ENCODE assay signal across 8 cellular contexts in genomic region chr14:50530794-50531193, GRCh38. TPM values are rescaled to one million over a fixed set of nuclear protein-coding genes. Genes with fewer than 3 reads are reported as not detected.
A peak's percentile ranks its signal among the peaks of the same experiment; 100 is the strongest.
DNase-seq lines count a peak whose midpoint lies in the region; ATAC-seq and TF ChIP-seq lines count a peak whose summit lies in the region.

No MANE protein-coding gene starts in this region.

- peaks cover 44% of the 10 kb centered on the region for H3K4me1 Mint-ChIP-seq in activated CD8-positive, alpha-beta T cell treated with anti-CD3 and anti-CD28 coated beads for 36 hours (ENCODE audit: low read depth)
- peaks cover 47 to 55% of the 10 kb centered on the region in 2 donors for H3K4me1 Mint-ChIP-seq in immature natural killer cell

- no peaks in the 10 kb centered on the region for H3K27me3 ChIP-seq in SK-N-SH (ENCODE audit: insufficient read depth)
- no peaks in the 10 kb centered on the region for H3K27me3 ChIP-seq in stomach smooth muscle (ENCODE audit: control insufficient read depth in 1 of 2, insufficient read depth in 2 of 2, low read length in 2 of 2)

- no peak for TF ChIP-seq EP300 in SK-N-SH (IDR thresholded peaks at IDR 0.05; ENCODE audit: borderline replicate concordance in 1 of 2, low read depth in 1 of 2, low read length in 1 of 2)

- H3K9ac ChIP-seq in SK-N-SH (peak overlapping the region; percentile 95), stomach smooth muscle (ENCODE audit: low read length in 2 of 2) (peak overlapping the region; percentile 77 to 87)

- H3K4me3 Mint-ChIP-seq in activated CD8-positive, alpha-beta T cell treated with anti-CD3 and anti-CD28 coated beads for 36 hours: peak overlapping the region; percentile 93
- peak overlapping the region; percentile 92 to 96 (median 94) for H3K4me3 Mint-ChIP-seq in immature natural killer cell

- H2AFZ ChIP-seq in SK-N-SH (ENCODE audit: low read depth): no peak overlapping the region

- no peak for ATAC-seq in SK-N-SH treated with all-trans-retinoic acid at 6 μM for 48 hours
- no peak for ATAC-seq in activated CD8-positive, alpha-beta T cell treated with anti-CD3 and anti-CD28 coated beads for 36 hours
- ATAC-seq in GM18502 (IDR thresholded peaks at IDR 0.05; ENCODE audit: poor library complexity, unreplicated experiment): no peak

- no peak for TF ChIP-seq RAD21 in SK-N-SH (IDR thresholded peaks at IDR 0.05; ENCODE audit: low read length)

- H3K36me3 ChIP-seq in SK-N-SH (replicated peaks in 1 of 2; ENCODE audit: control insufficient read depth in 1 of 2, insufficient read depth in 2 of 2, low read length in 1 of 2) (peaks cover 0 to 17% of the 10 kb centered on the region in 2 experiments), stomach smooth muscle (ENCODE audit: control insufficient read depth in 2 of 2, insufficient read depth in 2 of 2, low read length in 2 of 2) (no peaks in the 10 kb centered on the region)

- H3K4me1 ChIP-seq in SK-N-SH (ENCODE audit: control insufficient read depth in 1 of 2, insufficient read depth in 2 of 2, low read depth in 1 of 2, low read length in 1 of 2) (peaks cover 18 to 31% of the 10 kb centered on the region in 2 experiments), stomach smooth muscle (ENCODE audit: control insufficient read depth, insufficient read depth, low read length) (peaks cover 13% of the 10 kb centered on the region)

- H3K27me3 Mint-ChIP-seq in activated CD8-positive, alpha-beta T cell treated with anti-CD3 and anti-CD28 coated beads for 36 hours: no peaks in the 10 kb centered on the region
- peaks cover 0 to 8% (median under 1%) of the 10 kb centered on the region in 3 donors for H3K27me3 Mint-ChIP-seq in immature natural killer cell (ENCODE audit: low read depth in 3 of 3)

- H3K4me3 ChIP-seq in SK-N-SH (ENCODE audit: low read depth in 2 of 2, low read length in 1 of 2) (peak overlapping the region; percentile 90), stomach smooth muscle (ENCODE audit: low read length in 2 of 2) (peak overlapping the region; percentile 69 to 83)

- DNase-seq in SK-N-SH (no peak), immature natural killer cell (no peak), 8988T (no peak), NCI-H2196 (lab: John Stamatoyannopoulos, UW; ENCODE audit: unreplicated experiment) (no peak)
- no peak for DNase-seq in activated CD8-positive, alpha-beta T cell treated with anti-CD3 and anti-CD28 coated beads for 36 hours

- H3K9me3 ChIP-seq in SK-N-SH (no peaks in the 10 kb centered on the region), stomach smooth muscle (ENCODE audit: control insufficient read depth in 2 of 2, low read length in 2 of 2) (no peaks in the 10 kb centered on the region)

- H3K4me2 ChIP-seq in SK-N-SH: peak overlapping the region; percentile 86

- intact Hi-C loops in activated CD8-positive, alpha-beta T cell treated with anti-CD3 and anti-CD28 coated beads for 36 hours (cut with micrococcal nuclease): loop anchor here (2.0 kb wide), 1 partner anchor 210 kb away; no protein-coding TSS in a partner anchor

- WGBS in SK-N-SH (ENCODE audit: low lambda C conversion rate): 21% methylated on average over 5 of the region's 5 CpGs

- H3K9me2 ChIP-seq in SK-N-SH: no peaks in the 10 kb centered on the region

- peaks cover 66% of the 10 kb centered on the region for H3K79me2 ChIP-seq in SK-N-SH (ENCODE audit: insufficient read depth)

- H3K9me3 Mint-ChIP-seq in activated CD8-positive, alpha-beta T cell treated with anti-CD3 and anti-CD28 coated beads for 36 hours: no peaks in the 10 kb centered on the region
- no peaks in the 10 kb centered on the region for H3K9me3 Mint-ChIP-seq in immature natural killer cell

- CTCF ChIA-PET in SK-N-SH (lab: Yijun Ruan, JAX): interaction anchor here (1.6 to 3.0 kb wide), 6 partner anchors 8 to 219 kb away, joined by 7 to 56 read pairs (median 12); partner anchors contain the start of genes DMAC2L and L2HGDH
- CTCF ChIA-PET in activated CD8-positive, alpha-beta T cell treated with anti-CD3 and anti-CD28 coated beads for 36 hours (lab: Charles Lee): interaction anchor here (0.6 to 1.7 kb wide), 4 partner anchors 8 to 330 kb away, joined by 3 to 12 read pairs (median 4); no protein-coding TSS in a partner anchor

- H3K36me3 Mint-ChIP-seq in activated CD8-positive, alpha-beta T cell treated with anti-CD3 and anti-CD28 coated beads for 36 hours (ENCODE audit: low read depth): peaks cover 5% of the 10 kb centered on the region
- no peaks in the 10 kb centered on the region for H3K36me3 Mint-ChIP-seq in immature natural killer cell

- no peak overlapping the region for H3K27ac Mint-ChIP-seq in activated CD8-positive, alpha-beta T cell treated with anti-CD3 and anti-CD28 coated beads for 36 hours
- peak overlapping the region; percentile 8 to 91 (median 60) for H3K27ac Mint-ChIP-seq in immature natural killer cell

- H3F3A ChIP-seq in SK-N-SH (replicated peaks; ENCODE audit: insufficient read depth): peaks cover 40% of the 10 kb centered on the region

- no peak for TF ChIP-seq CTCF in SK-N-SH (IDR thresholded peaks at IDR 0.05)
- no peak for TF ChIP-seq CTCF in activated CD8-positive, alpha-beta T cell treated with anti-CD3 and anti-CD28 coated beads for 36 hours (IDR thresholded peaks at IDR 0.05)

- H4K20me1 ChIP-seq in SK-N-SH (ENCODE audit: insufficient read depth): peaks cover 17% of the 10 kb centered on the region

- POLR2A ChIA-PET in SK-N-SH (lab: Yijun Ruan, JAX): interaction anchor here (1.3 kb wide), 1 partner anchor 188 kb away, joined by 6 read pairs; no protein-coding TSS in a partner anchor
- POLR2A ChIA-PET in activated CD8-positive, alpha-beta T cell treated with anti-CD3 and anti-CD28 coated beads for 36 hours (lab: Charles Lee): no interaction called here

- H3K27ac ChIP-seq in SK-N-SH (ENCODE audit: low read depth in 2 of 2, low read length in 1 of 2): peak overlapping the region; percentile 91 to 96
- no peak overlapping the region for H3K27ac ChIP-seq in stomach smooth muscle (ENCODE audit: low read length)

TF ChIP-seq in SK-N-SH, 30 proteins besides CTCF, POLR2A, EP300 and RAD21 (continues in another document):
- no peak for TF ChIP-seq FOSL2 (IDR thresholded peaks at IDR 0.05; ENCODE audit: borderline replicate concordance, low read depth)
- TF ChIP-seq RFX5 (IDR thresholded peaks at IDR 0.05; ENCODE audit: low read length): no peak
- TF ChIP-seq MXI1 (IDR thresholded peaks at IDR 0.05; ENCODE audit: low read depth, low read length): no peak; the same call in 1 of the 2 replicates
- no peak for TF ChIP-seq TCF12 (IDR thresholded peaks at IDR 0.05)
- TF ChIP-seq NFIC (IDR thresholded peaks at IDR 0.05; ENCODE audit: borderline replicate concordance): no peak
- no peak for TF ChIP-seq PBX3 (IDR thresholded peaks at IDR 0.05)
- TF ChIP-seq NRF1 (IDR thresholded peaks at IDR 0.05; ENCODE audit: low read depth, low read length): no peak
- no peak for TF ChIP-seq TEAD4 (IDR thresholded peaks at IDR 0.05; ENCODE audit: borderline replicate concordance, insufficient read depth)
- TF ChIP-seq ELF1 (IDR thresholded peaks at IDR 0.05): no peak

TF ChIP-seq in SK-N-SH treated with all-trans-retinoic acid at 6 μM for 48 hours, 23 proteins besides CTCF, POLR2A, EP300 and RAD21:
- TF ChIP-seq GLIS3 (CRISPR knock-in tag; IDR thresholded peaks at IDR 0.05) (no peak), ZFP3 (CRISPR knock-in tag; IDR thresholded peaks at IDR 0.05) (no peak), ISL1 (CRISPR knock-in tag; IDR thresholded peaks at IDR 0.05) (no peak), SNAI2 (CRISPR knock-in tag; IDR thresholded peaks at IDR 0.05) (no peak), PATZ1 (CRISPR knock-in tag; IDR thresholded peaks at IDR 0.05; ENCODE audit: borderline replicate concordance) (no peak)

RNA-seq across cellular contexts. Expression of gene MAP4K5, which starts 1.6 kb away (rescaled TPM):
- polyA plus RNA-seq in SK-N-SH (2012; rRNA removed) (28.1 and 31.8 TPM in 2 replicates), immature natural killer cell (10 to 100 TPM; 17.4 to 46.0 (median 19.0) TPM)
- polyA plus RNA-seq in SK-N-SH (2012; cell fraction: cytosol; rRNA removed): 31.8 and 34.0 TPM in 2 replicates
- 54.6 and 89.8 TPM in 2 replicates for polyA plus RNA-seq in SK-N-SH (2012; cell fraction: nucleus; rRNA removed)
- 10 to 100 TPM; 26.2 to 28.1 TPM for total RNA-seq in activated CD8-positive, alpha-beta T cell treated with anti-CD3 and anti-CD28 coated beads for 36 hours

RNA-seq across cellular contexts. Expression of gene ATL1, which starts 29.2 kb away (rescaled TPM):
- polyA plus RNA-seq in SK-N-SH (2012; rRNA removed) (7.3 and 9.0 TPM in 2 replicates), immature natural killer cell (1 to 10 TPM in 2 of 3 donors, not detected in 1; 1.4 to 3.6 TPM)
- polyA plus RNA-seq in SK-N-SH (2012; cell fraction: cytosol; rRNA removed): 8.7 and 11.1 TPM in 2 replicates
- 2.9 and 5.2 TPM in 2 replicates for polyA plus RNA-seq in SK-N-SH (2012; cell fraction: nucleus; rRNA removed)
- 1 to 10 TPM in 1 of 2 experiments, under 1 TPM in 1; 0.81 to 1.1 TPM for total RNA-seq in activated CD8-positive, alpha-beta T cell treated with anti-CD3 and anti-CD28 coated beads for 36 hours
